ENCODE assay signal across 12 cellular contexts in genomic region chr7:39357648-39358047, GRCh38.
DNase-seq lines count a peak whose midpoint lies in the region; ATAC-seq and TF ChIP-seq lines count a peak whose summit lies in the region.
"Had no signal": no experiment of that assay in that cellular context is flagged by ENCODE, and none has a peak within 500 bp of the region (broad histone marks: within the 10 kb centered on the region; RNA-seq: fewer than 3 reads in every experiment).

No MANE protein-coding gene starts in this region.

- peak; percentile 43 for DNase-seq in NCI-H82 (lab: John Stamatoyannopoulos, UW)
- no peak for DNase-seq in NCI-H82 treated with DMSO at 0.1 percent for 48 hours (lab: John Stamatoyannopoulos, UW; ENCODE audit: unreplicated experiment)
- DNase-seq in KBM-7: peak; percentile 4
- DNase-seq in cardiac fibroblast (ENCODE audit: low read depth in 2 of 2): no peak
- peak; percentile 67 for DNase-seq in neural progenitor cell (ENCODE audit: low spot score)
- DNase-seq in activated T-cell treated with anti-CD3 and anti-CD28 coated beads, Interleukin-2, amount 50 U/mL, for 72 hours: no peak
- DNase-seq in NK-92 (lab: John Stamatoyannopoulos, UW; ENCODE audit: unreplicated experiment): no peak
- DNase-seq: activated naive CD8-positive, alpha-beta T cell treated with anti-CD3 and anti-CD28 coated beads for 36 hours had no signal

- H3K36me3 Mint-ChIP-seq in neural progenitor cell: no peaks in the 10 kb centered on the region
- no peaks in the 10 kb centered on the region for H3K36me3 Mint-ChIP-seq in activated T-cell treated with anti-CD3 and anti-CD28 coated beads, Interleukin-2, amount 50 U/mL, for 72 hours (ENCODE audit: insufficient read depth in 2 of 2)
- H3K36me3 Mint-ChIP-seq: activated naive CD8-positive, alpha-beta T cell treated with anti-CD3 and anti-CD28 coated beads for 36 hours had no signal

- H3K9me3 Mint-ChIP-seq in neural progenitor cell: peaks cover 5% of the 10 kb centered on the region
- H3K9me3 Mint-ChIP-seq in activated T-cell treated with anti-CD3 and anti-CD28 coated beads, Interleukin-2, amount 50 U/mL, for 72 hours: no peaks in the 10 kb centered on the region
- H3K9me3 Mint-ChIP-seq: activated naive CD8-positive, alpha-beta T cell treated with anti-CD3 and anti-CD28 coated beads for 36 hours had no signal

- no peaks in the 10 kb centered on the region for H3K36me3 ChIP-seq in neural progenitor cell
- H3K36me3 ChIP-seq: BLaER1, vagina had no signal

- peaks cover 25% of the 10 kb centered on the region for H3K4me1 Mint-ChIP-seq in neural progenitor cell
- peaks cover 12% of the 10 kb centered on the region for H3K4me1 Mint-ChIP-seq in activated T-cell treated with anti-CD3 and anti-CD28 coated beads, Interleukin-2, amount 50 U/mL, for 72 hours (ENCODE audit: low read depth)

- H3K27me3 Mint-ChIP-seq in neural progenitor cell (ENCODE audit: insufficient read depth, low read depth): peaks cover 5% of the 10 kb centered on the region
- H3K27me3 Mint-ChIP-seq in activated T-cell treated with anti-CD3 and anti-CD28 coated beads, Interleukin-2, amount 50 U/mL, for 72 hours (ENCODE audit: low read depth): peaks cover 5% of the 10 kb centered on the region
- H3K27me3 Mint-ChIP-seq: activated naive CD8-positive, alpha-beta T cell treated with anti-CD3 and anti-CD28 coated beads for 36 hours had no signal

- no peak overlapping the region for H3K27ac ChIP-seq in neural progenitor cell
- H3K27ac ChIP-seq: BLaER1, parathyroid adenoma, vagina had no signal

- no peak overlapping the region for H3K27ac Mint-ChIP-seq in neural progenitor cell
- H3K27ac Mint-ChIP-seq in activated T-cell treated with anti-CD3 and anti-CD28 coated beads, Interleukin-2, amount 50 U/mL, for 72 hours: no peak overlapping the region
- H3K27ac Mint-ChIP-seq: activated naive CD8-positive, alpha-beta T cell treated with anti-CD3 and anti-CD28 coated beads for 36 hours had no signal

- H3K4me1 ChIP-seq in neural progenitor cell: peaks cover 24% of the 10 kb centered on the region
- H3K4me1 ChIP-seq: parathyroid adenoma had no signal

- H3K9me3 ChIP-seq in neural progenitor cell (ENCODE audit: low read depth): no peaks in the 10 kb centered on the region
- H3K9me3 ChIP-seq: BLaER1, vagina had no signal

- H3K4me3 Mint-ChIP-seq in neural progenitor cell: no peak overlapping the region
- no peak overlapping the region for H3K4me3 Mint-ChIP-seq in activated T-cell treated with anti-CD3 and anti-CD28 coated beads, Interleukin-2, amount 50 U/mL, for 72 hours
- H3K4me3 Mint-ChIP-seq: activated naive CD8-positive, alpha-beta T cell treated with anti-CD3 and anti-CD28 coated beads for 36 hours had no signal

- peaks cover 25% of the 10 kb centered on the region for H3F3A ChIP-seq in neural progenitor cell (ENCODE audit: low read depth)

- no peak overlapping the region for H2AFZ ChIP-seq in neural progenitor cell (replicated peaks)
- H2AFZ ChIP-seq: parathyroid adenoma had no signal

- H3K9ac ChIP-seq in neural progenitor cell: no peak overlapping the region
- H3K9ac ChIP-seq: BLaER1, parathyroid adenoma had no signal

- ATAC-seq in activated T-cell treated with anti-CD3 and anti-CD28 coated beads, Interleukin-2, amount 50 U/mL, for 72 hours (replicated peaks in 1 of 2): no peak
- no peak for ATAC-seq in GM19397 (IDR thresholded peaks at IDR 0.05; ENCODE audit: unreplicated experiment)

- no peaks in the 10 kb centered on the region for H3K79me2 ChIP-seq in neural progenitor cell (ENCODE audit: low read depth)
- H3K79me2 ChIP-seq: parathyroid adenoma had no signal

- in situ Hi-C loops in KBM-7 (cut with MboI; ENCODE audit: low pct_unique_long_range_greater_than_20kb, low sequenced_read_pairs): no loop called here

- H3K27me3 ChIP-seq in neural progenitor cell: no peaks in the 10 kb centered on the region
- H3K27me3 ChIP-seq: BLaER1, vagina had no signal

- no peak overlapping the region for H3K4me2 ChIP-seq in neural progenitor cell
- H3K4me2 ChIP-seq: BLaER1 had no signal

- peaks cover 5% of the 10 kb centered on the region for H4K20me1 ChIP-seq in neural progenitor cell (ENCODE audit: low read depth)
- H4K20me1 ChIP-seq: BLaER1 had no signal

- TF ChIP-seq CTCF in cardiac fibroblast (IDR thresholded peaks at IDR 0.05; ENCODE audit: low read depth, low read length): peak; percentile 23
- peak; percentile 82 for TF ChIP-seq CTCF in neural progenitor cell (IDR thresholded peaks at IDR 0.05)

- H3K4me3 ChIP-seq in cardiac fibroblast (replicated peaks in 1 of 2; ENCODE audit: low read depth in 2 of 2, low read length in 2 of 2): no peak overlapping the region
- H3K4me3 ChIP-seq in neural progenitor cell: no peak overlapping the region
- H3K4me3 ChIP-seq: BLaER1, vagina had no signal

Comparison
In these comparisons a context has a peak if more than half of its experiments do, and no peak if none do; other contexts are left out.
1. DNase-seq: peak in NCI-H82 (single experiment), KBM-7 (single experiment) and neural progenitor cell (single experiment); none in NCI-H82 treated with DMSO at 0.1 percent for 48 hours (single experiment), cardiac fibroblast (0 of 2), activated T-cell treated with anti-CD3 and anti-CD28 coated beads, Interleukin-2, amount 50 U/mL, for 72 hours (0 of 2) and NK-92 (single experiment).